ENCODE assay signal across 21 cellular contexts in the genomic region with DNA sequence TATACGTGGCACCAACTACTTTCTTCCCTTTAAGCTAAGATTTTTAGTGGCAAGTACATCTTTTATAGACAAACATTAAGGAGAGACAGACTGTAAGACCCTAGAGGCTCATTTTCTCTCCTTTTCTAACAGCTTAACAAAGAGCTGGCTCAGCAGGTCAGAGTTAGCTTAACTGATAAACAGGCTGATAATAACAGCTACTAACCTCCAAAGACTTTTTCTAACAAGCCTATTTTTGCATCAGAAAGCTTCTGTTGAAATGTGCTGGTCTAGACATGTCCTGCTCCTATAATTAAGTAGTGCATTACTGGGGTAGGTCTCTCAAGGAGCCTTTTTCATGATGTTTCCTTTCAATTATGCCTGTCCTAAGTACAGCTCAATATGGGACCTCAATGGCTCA.
DNase-seq lines count a peak whose midpoint lies in the region; ATAC-seq, FAIRE-seq and TF ChIP-seq lines count a peak whose summit lies in the region.
"Had no signal": no experiment of that assay in that cellular context is flagged by ENCODE, and none has a peak within 500 bp of the region (broad histone marks: within the 10 kb centered on the region; RNA-seq: fewer than 3 reads in every experiment).

No MANE protein-coding gene starts in this region.

- H3K27ac ChIP-seq in RWPE2 (ENCODE audit: poor library complexity, severe bottlenecking) (no peak overlapping the region), mesendoderm (ENCODE audit: low read depth, low read length) (no peak overlapping the region)
- H3K27ac ChIP-seq: BLaER1 treated with 17β-estradiol and CSF1 and Interleukin-3, amounts not matched to agents 10 nM and 100 nM had no signal

- H3K4me1 ChIP-seq in HAP-1 = no peaks in the 10 kb centered on the region
- no peaks in the 10 kb centered on the region for H3K4me1 ChIP-seq in RWPE2 (ENCODE audit: insufficient read depth, poor library complexity, severe bottlenecking)
- no peaks in the 10 kb centered on the region for H3K4me1 ChIP-seq in mesendoderm (ENCODE audit: control insufficient read depth, low read depth, low read length)

- no peak overlapping the region for H2AK5ac ChIP-seq in mesendoderm (ENCODE audit: low read length)

- no peak overlapping the region for H4K5ac ChIP-seq in mesendoderm (ENCODE audit: low read length)

- WGBS in mesendoderm (ENCODE audit: extremely low coverage, insufficient coverage, low lambda C conversion rate) = no CpG with 5 or more reads among the region's 1 CpG

- no peak overlapping the region for H3K4me2 ChIP-seq in mesendoderm (ENCODE audit: low read length)
- H3K4me2 ChIP-seq: BLaER1 treated with 17β-estradiol and CSF1 and Interleukin-3, amounts not matched to agents 10 nM and 100 nM had no signal

- H3K23ac ChIP-seq in mesendoderm (ENCODE audit: low read length) = no peak overlapping the region

- no peak overlapping the region for H2BK120ac ChIP-seq in mesendoderm (ENCODE audit: low read depth, low read length)

- H3K9me3 ChIP-seq in HAP-1 (no peaks in the 10 kb centered on the region), RWPE2 (ENCODE audit: severe bottlenecking) (no peaks in the 10 kb centered on the region)
- H3K9me3 ChIP-seq: BLaER1 treated with 17β-estradiol and CSF1 and Interleukin-3, amounts not matched to agents 10 nM and 100 nM had no signal

- no peak overlapping the region for H4K8ac ChIP-seq in mesendoderm (ENCODE audit: low read depth, low read length)

- DNase-seq in HAP-1 (ENCODE audit: low spot score in 2 of 2) (peak; percentile 8 to 81), NCI-H1436 treated with DMSO at 0.1 percent for 48 hours (lab: John Stamatoyannopoulos, UW) (peak; percentile 22), RWPE2 (ENCODE audit: low spot score) (no peak), mesendoderm (peak; percentile 48), NCI-H2107 (lab: John Stamatoyannopoulos, UW) (no peak), GM19239 (ENCODE audit: insufficient read length, low spot score) (no peak)
- DNase-seq: CD8-positive, alpha-beta memory T cell; DMS79 treated with DMSO at 0.1 percent for 48 hours; GOT3; KBM-7; NCI-H187 treated with DMSO at 0.1 percent for 48 hours; NCI-H2171; NCI-H82; OCI-M1; SIG-M5; T1000 had no signal

- no peak for TF ChIP-seq CTCF in RWPE2 (IDR thresholded peaks at IDR 0.05; ENCODE audit: poor library complexity, severe bottlenecking)

- H3K4me3 ChIP-seq in HAP-1 (no peak overlapping the region), RWPE2 (ENCODE audit: severe bottlenecking) (no peak overlapping the region), mesendoderm (ENCODE audit: low read length) (no peak overlapping the region)
- H3K4me3 ChIP-seq: BLaER1 treated with 17β-estradiol and CSF1 and Interleukin-3, amounts not matched to agents 10 nM and 100 nM had no signal

- no peak overlapping the region for H3K9ac ChIP-seq in mesendoderm (ENCODE audit: low read length)
- H3K9ac ChIP-seq: BLaER1 treated with 17β-estradiol and CSF1 and Interleukin-3, amounts not matched to agents 10 nM and 100 nM had no signal

- no peak overlapping the region for H2BK15ac ChIP-seq in mesendoderm (replicated peaks; ENCODE audit: low read depth)

- ATAC-seq in RWPE2 (ENCODE audit: low read depth) (peak; percentile 10; the same call in 1 of the 3 replicates), HG03025 (IDR thresholded peaks at IDR 0.05; ENCODE audit: low FRiP score, unreplicated experiment) (no peak), HG03159 (IDR thresholded peaks at IDR 0.05; ENCODE audit: unreplicated experiment) (no peak)
- ATAC-seq: HepG2 had no signal

- H3K27me3 ChIP-seq in HAP-1 (ENCODE audit: low read depth) = no peaks in the 10 kb centered on the region; the same call in 1 of the 2 replicates
- no peaks in the 10 kb centered on the region for H3K27me3 ChIP-seq in RWPE2 (ENCODE audit: insufficient read depth, poor library complexity, severe bottlenecking)
- no peaks in the 10 kb centered on the region for H3K27me3 ChIP-seq in mesendoderm (ENCODE audit: insufficient read depth, low read length, poor library complexity)
- H3K27me3 ChIP-seq: BLaER1 treated with 17β-estradiol and CSF1 and Interleukin-3, amounts not matched to agents 10 nM and 100 nM had no signal

- in situ Hi-C loops in HAP-1 (cut with MboI; ENCODE audit: low sequenced_read_pairs) = no loop called here

- H3K36me3 ChIP-seq in HAP-1 (replicated peaks) (no peaks in the 10 kb centered on the region), RWPE2 (ENCODE audit: low read depth) (no peaks in the 10 kb centered on the region), mesendoderm (ENCODE audit: control insufficient read depth, insufficient read depth, low read length) (no peaks in the 10 kb centered on the region)
- H3K36me3 ChIP-seq: BLaER1 treated with 17β-estradiol and CSF1 and Interleukin-3, amounts not matched to agents 10 nM and 100 nM had no signal

- no peaks in the 10 kb centered on the region for H3K79me1 ChIP-seq in mesendoderm (ENCODE audit: low read length)

- no peak overlapping the region for H3K56ac ChIP-seq in mesendoderm (ENCODE audit: low read length)

- FAIRE-seq in GM19239 (lab: Jason Lieb, UNC) = no peak
- FAIRE-seq: D721Med, HepG2 had no signal

- no peaks in the 10 kb centered on the region for H3K79me2 ChIP-seq in mesendoderm (ENCODE audit: control insufficient read depth, insufficient read depth, low read length)

- no peak overlapping the region for H3K4ac ChIP-seq in mesendoderm (ENCODE audit: low read depth, low read length)

- H3K18ac ChIP-seq in mesendoderm (ENCODE audit: low read length) = peak overlapping the region; percentile 51

- no peak overlapping the region for H2BK5ac ChIP-seq in mesendoderm (ENCODE audit: low read length)

Comparison
In these comparisons a context has a peak if more than half of its experiments do, and no peak if none do; other contexts are left out.
1. DNase-seq: peak in HAP-1 (2 of 2), NCI-H1436 treated with DMSO at 0.1 percent for 48 hours (single experiment) and mesendoderm (single experiment); none in RWPE2 (single experiment), NCI-H2107 (single experiment) and GM19239 (single experiment).